In genomic region chr1:214602764-214603657, GRCh38 we compare ENCODE assay signal across 1 cellular context.
TF ChIP-seq lines count a peak whose summit lies in the region.

TSS of gene CENPF (plus strand) at chr1:214603195. CDS start at chr1:214613755, 10,560 bp downstream.

TF ChIP-seq in HEK293, 187 proteins besides CTCF, POLR2A, EP300 and RAD21 (continued from another document and continues in another):
- TF ChIP-seq ZNF518A (tag by site-specific recombination; conservative IDR thresholded peaks at IDR 0.05; ENCODE audit: low read depth), result peak; percentile 46; the same call in 1 of the 2 replicates
- peak; percentile 87; the same call in 1 of the 2 replicates for TF ChIP-seq OVOL3 (tag by site-specific recombination; IDR thresholded peaks at IDR 0.05)
- TF ChIP-seq HIC1 (tag by site-specific recombination; IDR thresholded peaks at IDR 0.05), result peak; percentile 99
- peak; percentile 86 for TF ChIP-seq PRDM10 (tag by site-specific recombination; IDR thresholded peaks at IDR 0.05)
- TF ChIP-seq ZSCAN23 (tag by site-specific recombination; IDR thresholded peaks at IDR 0.05), result peak; percentile 44; the same call in 1 of the 2 replicates
- peak; percentile 75 for TF ChIP-seq ZBTB10 (tag by site-specific recombination; IDR thresholded peaks at IDR 0.05)
- peak; percentile 81 for TF ChIP-seq EGR2 (tag by site-specific recombination; IDR thresholded peaks at IDR 0.05; ENCODE audit: low read depth)
- peak; percentile 92 for TF ChIP-seq ZNF362 (tag by site-specific recombination; IDR thresholded peaks at IDR 0.05)
- peak; percentile 53; the same call in 1 of the 2 replicates for TF ChIP-seq KLF17 (tag by site-specific recombination; IDR thresholded peaks at IDR 0.05)
- no peak for TF ChIP-seq BCL6B (tag by site-specific recombination; IDR thresholded peaks at IDR 0.05)
- no peak for TF ChIP-seq ZNF549 (tag by site-specific recombination; IDR thresholded peaks at IDR 0.05)
- TF ChIP-seq ZNF10 (tag by site-specific recombination; IDR thresholded peaks at IDR 0.05), result peak; percentile 69
- peak; percentile 66 for TF ChIP-seq GLIS1 (tag by site-specific recombination; IDR thresholded peaks at IDR 0.05)
- TF ChIP-seq ZNF585B (tag by site-specific recombination; IDR thresholded peaks at IDR 0.05), result 0 out of 2 replicates have a peak, but pooled peaks have one; percentile 5
- 0 out of 2 replicates have a peak, but pooled peaks have one; percentile 16 for TF ChIP-seq ZBTB21 (tag by site-specific recombination; IDR thresholded peaks at IDR 0.05)
- TF ChIP-seq ZNF677 (tag by site-specific recombination; IDR thresholded peaks at IDR 0.05), result no peak
- no peak for TF ChIP-seq PRDM6 (tag by site-specific recombination; IDR thresholded peaks at IDR 0.05)
- TF ChIP-seq ZNF24 (tag by site-specific recombination; IDR thresholded peaks at IDR 0.05), result peak; percentile 85; the same call in 1 of the 2 replicates
- TF ChIP-seq ZNF513 (tag by site-specific recombination; IDR thresholded peaks at IDR 0.05), result 0 out of 2 replicates have a peak, but pooled peaks have one; percentile 4
- no peak for TF ChIP-seq ZNF354C (tag by site-specific recombination; IDR thresholded peaks at IDR 0.05; ENCODE audit: borderline replicate concordance, low read depth)
- TF ChIP-seq ZFP37 (tag by site-specific recombination; IDR thresholded peaks at IDR 0.05), result 0 out of 2 replicates have a peak, but pooled peaks have one; percentile 28
- 0 out of 2 replicates have a peak, but pooled peaks have one; percentile 22 for TF ChIP-seq ZNF324 (tag by site-specific recombination; IDR thresholded peaks at IDR 0.05)
- TF ChIP-seq ZNF555 (tag by site-specific recombination; conservative IDR thresholded peaks at IDR 0.05), result no peak
- TF ChIP-seq ZNF571 (tag by site-specific recombination; IDR thresholded peaks at IDR 0.05), result no peak
- 0 out of 2 replicates have a peak, but pooled peaks have one; percentile 12 for TF ChIP-seq ZNF785 (tag by site-specific recombination; IDR thresholded peaks at IDR 0.05)
- no peak for TF ChIP-seq RBAK (tag by site-specific recombination; IDR thresholded peaks at IDR 0.05)
- TF ChIP-seq ZBTB17 (tag by site-specific recombination; IDR thresholded peaks at IDR 0.05), result peak; percentile 84
- TF ChIP-seq PBX3 (CRISPR knock-in tag; IDR thresholded peaks at IDR 0.05), result no peak
- no peak; the same call in 1 of the 2 replicates for TF ChIP-seq ZNF350 (tag by site-specific recombination; IDR thresholded peaks at IDR 0.05)
- no peak for TF ChIP-seq YY2 (tag by site-specific recombination; IDR thresholded peaks at IDR 0.05)
